18 cellular contexts compared by ENCODE assay signal in genomic region chr19:55266404-55266803, GRCh38. TPM values are rescaled to one million over a fixed set of nuclear protein-coding genes. Genes with fewer than 3 reads are reported as not detected.
DNase-seq lines count a peak whose midpoint lies in the region; ATAC-seq and TF ChIP-seq lines count a peak whose summit lies in the region.
"Had no signal": no experiment of that assay in that cellular context is flagged by ENCODE, and none has a peak within 500 bp of the region (broad histone marks: within the 10 kb centered on the region; RNA-seq: fewer than 3 reads in every experiment).

No MANE protein-coding gene starts in this region.

- CTCF ChIA-PET in activated CD8-positive, alpha-beta memory T cell treated with anti-CD3 and anti-CD28 coated beads, Interleukin-2, amount 10 ng/mL, durations not matched to agents 7 days and 5 days (lab: Charles Lee): interaction anchor here (1.6 kb wide), 1 partner anchor 35 kb away, joined by 6 read pairs; no protein-coding TSS in a partner anchor
- CTCF ChIA-PET in IMR-90 (lab: Yijun Ruan, JAX): no interaction called here

- DNase-seq in activated CD8-positive, alpha-beta memory T cell treated with anti-CD3 and anti-CD28 coated beads, Interleukin-2, amount 10 ng/mL, durations not matched to agents 7 days and 5 days: no peak
- no peak for DNase-seq in activated CD8-positive, alpha-beta memory T cell treated with anti-CD3 and anti-CD28 coated beads, Interleukin-2, amount 50 U/mL, for 4 hours
- DNase-seq in IMR-90 (no peak), endothelial cell (ENCODE audit: low spot score) (no peak), HCEC 1CT (no peak)
- DNase-seq in stimulated activated effector memory CD8-positive, alpha-beta T cell treated with anti-CD3 and anti-CD28 coated beads, Interleukin-12 subunit alpha, Interleukin-12 subunit beta, amount 100 ng/mL, for 72 hours (ENCODE audit: low spot score in 2 of 2): no peak
- DNase-seq: DMS 273 treated with DMSO at 0.1 percent for 48 hours, GDM1, KG1, NCI-H1436 treated with DMSO at 0.1 percent for 48 hours, NCI-H2029 treated with DMSO at 0.1 percent for 48 hours, NCI-H510A treated with DMSO at 0.1 percent for 48 hours, NCI-H82, PC-3 had no signal

- H3K4ac ChIP-seq in IMR-90 (ENCODE audit: low read depth, low read length): no peak overlapping the region

- ATAC-seq in activated CD8-positive, alpha-beta memory T cell treated with anti-CD3 and anti-CD28 coated beads, Interleukin-2, amount 10 ng/mL, durations not matched to agents 7 days and 5 days: no peak
- ATAC-seq in IMR-90 (ENCODE audit: low read depth) (no peak), HG02798 (IDR thresholded peaks at IDR 0.05; ENCODE audit: poor library complexity, unreplicated experiment) (no peak), GM21619 (IDR thresholded peaks at IDR 0.05; ENCODE audit: unreplicated experiment) (no peak)
- no peak for ATAC-seq in stimulated activated effector memory CD8-positive, alpha-beta T cell treated with anti-CD3 and anti-CD28 coated beads, Interleukin-12 subunit alpha, Interleukin-12 subunit beta, amount 100 ng/mL, for 72 hours
- ATAC-seq: PC-3 had no signal

- TF ChIP-seq RAD21 in IMR-90 (IDR thresholded peaks at IDR 0.05; ENCODE audit: low read length): no peak

- no peak overlapping the region for H3K9ac ChIP-seq in IMR-90 (ENCODE audit: low read depth, low read length)
- H3K9ac ChIP-seq: BLaER1 had no signal

- peaks cover 11% of the 10 kb centered on the region for H3K36me3 ChIP-seq in IMR-90 (ENCODE audit: control insufficient read depth, insufficient read depth, low read length)

- intact Hi-C loops in IMR-90 (cut with micrococcal nuclease): no loop called here

- peaks cover 22% of the 10 kb centered on the region for H3K36me3 Mint-ChIP-seq in activated CD8-positive, alpha-beta memory T cell treated with anti-CD3 and anti-CD28 coated beads, Interleukin-2, amount 10 ng/mL, durations not matched to agents 7 days and 5 days
- peaks cover 24% of the 10 kb centered on the region for H3K36me3 Mint-ChIP-seq in endothelial cell (ENCODE audit: low read depth, unreplicated experiment)
- H3K36me3 Mint-ChIP-seq in stimulated activated effector memory CD8-positive, alpha-beta T cell treated with anti-CD3 and anti-CD28 coated beads, Interleukin-12 subunit alpha, Interleukin-12 subunit beta, amount 100 ng/mL, for 72 hours: peaks cover 21% of the 10 kb centered on the region

- TF ChIP-seq CTCF in IMR-90 (conservative IDR thresholded peaks at IDR 0.05; ENCODE audit: low read depth, low read length) (no peak), endothelial cell (IDR thresholded peaks at IDR 0.05; ENCODE audit: unreplicated experiment) (no peak)

- BruUV-seq in IMR-90 (replicated peaks; lab: Mats Ljungman, UMichigan): no TSS peak

- H3K4me2 ChIP-seq in IMR-90 (ENCODE audit: low read depth, low read length): no peak overlapping the region
- H3K4me2 ChIP-seq: BLaER1 had no signal

- no peak overlapping the region for H3K27ac ChIP-seq in IMR-90 (ENCODE audit: insufficient read depth, low read length)
- H3K27ac ChIP-seq: BLaER1, RWPE1 had no signal

- POLR2A ChIA-PET in IMR-90 (lab: Charles Lee; ENCODE audit: unreplicated experiment): no interaction called here

- no peak overlapping the region for H3K23ac ChIP-seq in IMR-90 (ENCODE audit: low read depth, low read length)

- dilution Hi-C loops in IMR-90 (cut with HindIII; ENCODE audit: low sequenced_read_pairs, unreplicated experiment): no loop called here

- H3K4me3 Mint-ChIP-seq in activated CD8-positive, alpha-beta memory T cell treated with anti-CD3 and anti-CD28 coated beads, Interleukin-2, amount 10 ng/mL, durations not matched to agents 7 days and 5 days: peak overlapping the region; percentile 2
- H3K4me3 Mint-ChIP-seq in endothelial cell (ENCODE audit: unreplicated experiment): peak overlapping the region; percentile 47
- no peak overlapping the region for H3K4me3 Mint-ChIP-seq in stimulated activated effector memory CD8-positive, alpha-beta T cell treated with anti-CD3 and anti-CD28 coated beads, Interleukin-12 subunit alpha, Interleukin-12 subunit beta, amount 100 ng/mL, for 72 hours

- no peaks in the 10 kb centered on the region for H3K4me1 ChIP-seq in IMR-90 (ENCODE audit: control insufficient read depth, insufficient read depth, low read length)
- H3K4me1 ChIP-seq: BLaER1 had no signal

- no peak overlapping the region for H3K18ac ChIP-seq in IMR-90 (ENCODE audit: low read depth, low read length)

- H3K9me1 ChIP-seq in IMR-90 (ENCODE audit: insufficient read depth, low read length): peaks cover 9% of the 10 kb centered on the region; the same call in 1 of the 2 replicates

- H3K4me1 Mint-ChIP-seq in activated CD8-positive, alpha-beta memory T cell treated with anti-CD3 and anti-CD28 coated beads, Interleukin-2, amount 10 ng/mL, durations not matched to agents 7 days and 5 days: peaks cover 19% of the 10 kb centered on the region
- H3K4me1 Mint-ChIP-seq in endothelial cell (ENCODE audit: unreplicated experiment): peaks cover 2% of the 10 kb centered on the region
- H3K4me1 Mint-ChIP-seq in stimulated activated effector memory CD8-positive, alpha-beta T cell treated with anti-CD3 and anti-CD28 coated beads, Interleukin-12 subunit alpha, Interleukin-12 subunit beta, amount 100 ng/mL, for 72 hours: peaks cover 9% of the 10 kb centered on the region

- H2BK20ac ChIP-seq in IMR-90 (ENCODE audit: low read depth, low read length): no peak overlapping the region

- H3K27me3 ChIP-seq in IMR-90 (ENCODE audit: control insufficient read depth, insufficient read depth, low read length): no peaks in the 10 kb centered on the region
- H3K27me3 ChIP-seq: BLaER1 had no signal

- no peak overlapping the region for H3K14ac ChIP-seq in IMR-90 (replicated peaks; ENCODE audit: low read depth, low read length)

- H4K20me1 ChIP-seq in IMR-90 (ENCODE audit: insufficient read depth, low read length): peaks cover 7% of the 10 kb centered on the region; the same call in 1 of the 2 replicates
- H4K20me1 ChIP-seq: BLaER1 had no signal

- peak overlapping the region; percentile 57 for H3K27ac Mint-ChIP-seq in activated CD8-positive, alpha-beta memory T cell treated with anti-CD3 and anti-CD28 coated beads, Interleukin-2, amount 10 ng/mL, durations not matched to agents 7 days and 5 days
- H3K27ac Mint-ChIP-seq in endothelial cell (ENCODE audit: unreplicated experiment): peak overlapping the region; percentile 53
- H3K27ac Mint-ChIP-seq in stimulated activated effector memory CD8-positive, alpha-beta T cell treated with anti-CD3 and anti-CD28 coated beads, Interleukin-12 subunit alpha, Interleukin-12 subunit beta, amount 100 ng/mL, for 72 hours: peak overlapping the region; percentile 63

- H4K91ac ChIP-seq in IMR-90 (ENCODE audit: insufficient read depth, low read depth, low read length): no peak overlapping the region

- WGBS in IMR-90 (ENCODE audit: extremely low coverage in 2 of 2, insufficient read length in 1 of 2), 2 experiments: 80% methylated on average over 1 of the region's 3 CpGs; no CpG with 5 or more reads in 1 of the 2 experiments

- no peak overlapping the region for H2AK9ac ChIP-seq in IMR-90 (replicated peaks; ENCODE audit: low read depth, low read length, poor library complexity)

- no peaks in the 10 kb centered on the region for H3K27me3 Mint-ChIP-seq in activated CD8-positive, alpha-beta memory T cell treated with anti-CD3 and anti-CD28 coated beads, Interleukin-2, amount 10 ng/mL, durations not matched to agents 7 days and 5 days
- peaks cover 7% of the 10 kb centered on the region for H3K27me3 Mint-ChIP-seq in endothelial cell (ENCODE audit: unreplicated experiment)

- H2AK5ac ChIP-seq in IMR-90 (ENCODE audit: low read depth, low read length): no peak overlapping the region

- H4K5ac ChIP-seq in IMR-90 (ENCODE audit: low read depth, low read length): no peak overlapping the region

- H3K9me3 ChIP-seq in IMR-90 (ENCODE audit: control insufficient read depth, insufficient read depth, low read length): no peaks in the 10 kb centered on the region

- in situ Hi-C loops in IMR-90 (cut with MboI; ENCODE audit: low sequenced_read_pairs): no loop called here

- H2BK5ac ChIP-seq in IMR-90 (ENCODE audit: low read depth, low read length, poor library complexity, severe bottlenecking): peak overlapping the region; percentile 41

- no peak overlapping the region for H3K4me3 ChIP-seq in IMR-90 (ENCODE audit: insufficient read depth, low read depth, low read length)
- H3K4me3 ChIP-seq: BLaER1 had no signal

- H3K9me3 Mint-ChIP-seq in activated CD8-positive, alpha-beta memory T cell treated with anti-CD3 and anti-CD28 coated beads, Interleukin-2, amount 10 ng/mL, durations not matched to agents 7 days and 5 days (ENCODE audit: low read depth): peaks cover 10% of the 10 kb centered on the region
- peaks cover 4% of the 10 kb centered on the region for H3K9me3 Mint-ChIP-seq in endothelial cell (ENCODE audit: unreplicated experiment)
- peaks cover 4% of the 10 kb centered on the region for H3K9me3 Mint-ChIP-seq in stimulated activated effector memory CD8-positive, alpha-beta T cell treated with anti-CD3 and anti-CD28 coated beads, Interleukin-12 subunit alpha, Interleukin-12 subunit beta, amount 100 ng/mL, for 72 hours

- H2BK120ac ChIP-seq in IMR-90 (ENCODE audit: low read depth, low read length): no peak overlapping the region

- H2BK15ac ChIP-seq in IMR-90 (ENCODE audit: low read depth, low read length): no peak overlapping the region

- H2AFZ ChIP-seq in IMR-90 (replicated peaks; ENCODE audit: low read length, poor library complexity): no peak overlapping the region

- H3K79me1 ChIP-seq in IMR-90 (ENCODE audit: low read depth in 1 of 2, low read length in 2 of 2): peaks cover 5 to 28% of the 10 kb centered on the region in 2 experiments

- no peak overlapping the region for H3K56ac ChIP-seq in IMR-90 (ENCODE audit: extremely low read depth, insufficient read depth, low read length)

- H4K8ac ChIP-seq in IMR-90 (ENCODE audit: low read depth in 2 of 2, low read length in 2 of 2): no peak overlapping the region

- no peak for TF ChIP-seq POLR2A in IMR-90 (IDR thresholded peaks at IDR 0.05; ENCODE audit: low read depth, low read length)

RNA-seq across cellular contexts. Expression of gene PPP6R1, which starts 7.6 kb away (rescaled TPM):
- total RNA-seq in activated CD8-positive, alpha-beta memory T cell treated with anti-CD3 and anti-CD28 coated beads, Interleukin-2, amount 10 ng/mL, durations not matched to agents 7 days and 5 days: 100 to 1,000 TPM; 263 to 291 TPM
- total RNA-seq in IMR-90 (2012; rRNA removed) (19.9 and 20.0 TPM in 2 replicates), endothelial cell (ENCODE audit: unreplicated experiment) (65.6 TPM)
- polyA plus RNA-seq in IMR-90 (2012; rRNA removed): 50.1 and 50.2 TPM in 2 replicates
- 36.6 and 48.1 TPM in 2 replicates for polyA plus RNA-seq in IMR-90 (2012; cell fraction: cytosol; rRNA removed)
- polyA plus RNA-seq in IMR-90 (2012; cell fraction: nucleus; rRNA removed; ENCODE audit: low replicate concordance): 85.4 and 121 TPM in 2 replicates

RNA-seq across cellular contexts. Expression of gene HSPBP1, which starts 13.5 kb away (rescaled TPM):
- 10 to 100 TPM; 35.0 to 38.2 TPM for total RNA-seq in activated CD8-positive, alpha-beta memory T cell treated with anti-CD3 and anti-CD28 coated beads, Interleukin-2, amount 10 ng/mL, durations not matched to agents 7 days and 5 days
- total RNA-seq in IMR-90 (2012; rRNA removed) (19.7 and 21.0 TPM in 2 replicates), endothelial cell (ENCODE audit: unreplicated experiment) (24.6 TPM)
- 43.2 and 52.5 TPM in 2 replicates for polyA plus RNA-seq in IMR-90 (2012; rRNA removed)
- 67.7 and 72.0 TPM in 2 replicates for polyA plus RNA-seq in IMR-90 (2012; cell fraction: cytosol; rRNA removed)
- polyA plus RNA-seq in IMR-90 (2012; cell fraction: nucleus; rRNA removed; ENCODE audit: low replicate concordance): 16.3 and 55.1 TPM in 2 replicates

RNA-seq across cellular contexts. Expression of gene BRSK1, which starts 17.4 kb away (rescaled TPM):
- 1 to 10 TPM; 6.9 to 9.1 TPM for total RNA-seq in activated CD8-positive, alpha-beta memory T cell treated with anti-CD3 and anti-CD28 coated beads, Interleukin-2, amount 10 ng/mL, durations not matched to agents 7 days and 5 days
- 1.9 and 2.5 TPM in 2 replicates for total RNA-seq in IMR-90 (2012; rRNA removed)
- polyA plus RNA-seq in IMR-90 (2012; rRNA removed): 22.3 and 31.1 TPM in 2 replicates
- 12.9 and 43.9 TPM in 2 replicates for polyA plus RNA-seq in IMR-90 (2012; cell fraction: cytosol; rRNA removed)
- 101 and 104 TPM in 2 replicates for polyA plus RNA-seq in IMR-90 (2012; cell fraction: nucleus; rRNA removed; ENCODE audit: low replicate concordance)
- total RNA-seq in endothelial cell (ENCODE audit: unreplicated experiment): 14.1 TPM

RNA-seq across cellular contexts. Expression of gene TMEM86B, which starts 37.8 kb away (rescaled TPM):
- 10 to 100 TPM; 10.4 to 16.0 TPM for total RNA-seq in activated CD8-positive, alpha-beta memory T cell treated with anti-CD3 and anti-CD28 coated beads, Interleukin-2, amount 10 ng/mL, durations not matched to agents 7 days and 5 days
- total RNA-seq in IMR-90 (2012; rRNA removed) (0.18 and 0.28 TPM in 2 replicates), endothelial cell (ENCODE audit: unreplicated experiment) (4.1 TPM)
- polyA plus RNA-seq in IMR-90 (2012; rRNA removed): 2.4 TPM in 2 replicates
- 1.1 and 1.4 TPM in 2 replicates for polyA plus RNA-seq in IMR-90 (2012; cell fraction: cytosol; rRNA removed)
- polyA plus RNA-seq in IMR-90 (2012; cell fraction: nucleus; rRNA removed; ENCODE audit: low replicate concordance): 13.1 and 45.3 TPM in 2 replicates

RNA-seq across cellular contexts. Expression of gene PTPRH, which starts 57.1 kb away (rescaled TPM):
- total RNA-seq in activated CD8-positive, alpha-beta memory T cell treated with anti-CD3 and anti-CD28 coated beads, Interleukin-2, amount 10 ng/mL, durations not matched to agents 7 days and 5 days: not detected
- 1.7 and 3.4 TPM in 2 replicates for total RNA-seq in IMR-90 (2012; rRNA removed)
- polyA plus RNA-seq in IMR-90 (2012; rRNA removed): 1.3 and 1.7 TPM in 2 replicates
- polyA plus RNA-seq in IMR-90 (2012; cell fraction: cytosol; rRNA removed): 0.37 and 2.0 TPM in 2 replicates
- polyA plus RNA-seq in IMR-90 (2012; cell fraction: nucleus; rRNA removed; ENCODE audit: low replicate concordance): 2.8 and 3.0 TPM in 2 replicates
- not detected for total RNA-seq in endothelial cell (ENCODE audit: unreplicated experiment)
